ENCODE assay signal across 8 cellular contexts in the genomic region with DNA sequence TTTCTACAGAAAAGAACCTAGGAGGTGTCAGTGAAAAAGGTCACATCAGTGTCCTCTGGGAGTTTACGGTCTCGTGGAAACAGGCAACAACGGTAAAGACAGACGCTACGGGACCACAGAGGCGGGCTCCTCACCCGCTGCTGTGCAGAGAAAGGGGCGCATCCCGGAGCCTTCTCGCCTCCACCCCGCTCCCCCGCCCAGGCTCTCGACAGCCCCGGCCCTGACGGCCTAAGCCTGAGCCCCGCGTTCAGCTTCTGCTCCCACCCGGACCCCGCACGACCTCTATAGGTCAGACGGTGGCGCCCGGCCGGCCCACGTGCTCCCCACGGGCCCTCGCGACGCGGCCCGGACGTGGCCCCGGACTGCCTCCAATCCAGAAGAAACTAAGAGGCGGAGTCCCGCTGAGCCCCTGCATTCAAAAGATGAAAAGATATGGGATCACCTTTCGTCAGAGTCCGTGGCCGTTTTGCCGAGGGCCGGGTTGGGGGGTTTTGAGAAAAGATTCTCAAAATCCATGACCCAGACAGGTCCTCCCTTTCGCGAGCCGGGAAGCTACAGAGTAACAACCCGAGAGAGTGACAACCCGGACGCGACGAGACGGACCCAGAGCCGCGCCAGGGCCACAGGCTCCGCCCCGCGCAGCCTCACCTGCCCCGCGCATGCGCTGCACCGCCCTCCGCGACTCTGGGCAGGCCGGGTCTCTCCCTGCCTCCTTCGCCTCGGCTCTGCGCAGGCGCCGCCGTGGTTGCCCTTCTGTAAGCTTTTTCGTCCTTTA. TPM values are rescaled to one million over a fixed set of nuclear protein-coding genes. Genes with fewer than 3 reads are reported as not detected.
DNase-seq lines count a peak whose midpoint lies in the region; ATAC-seq and TF ChIP-seq lines count a peak whose summit lies in the region.

A gene (minus strand): TSS at position 577 of the 775 bp plus-strand sequence. CDS start 61 bp downstream, at position 516.

- H3K36me3 Mint-ChIP-seq in activated CD4-positive, alpha-beta T cell treated with anti-CD3 and anti-CD28 coated beads, Interleukin-2, amount 10 ng/mL, durations not matched to agents 24 days and 14 days (ENCODE audit: low read depth): peaks cover 8% of the 10 kb centered on the region

- peaks cover 24% of the 10 kb centered on the region for H3K4me1 Mint-ChIP-seq in activated CD4-positive, alpha-beta T cell treated with anti-CD3 and anti-CD28 coated beads, Interleukin-2, amount 10 ng/mL, durations not matched to agents 24 days and 14 days

- H3K27me3 ChIP-seq in colonic mucosa: no peaks in the 10 kb centered on the region

- TF ChIP-seq CTCF in C4-2B (conservative IDR thresholded peaks at IDR 0.05): no peak; the same call in 1 of the 2 replicates
- no peak for TF ChIP-seq CTCF in colonic mucosa (IDR thresholded peaks at IDR 0.05)

- H3K4me3 ChIP-seq in colonic mucosa: peak within 1 kb of the TSS; percentile 72

- no peaks in the 10 kb centered on the region for H3K36me3 ChIP-seq in colonic mucosa

- H3K27me3 Mint-ChIP-seq in activated CD4-positive, alpha-beta T cell treated with anti-CD3 and anti-CD28 coated beads, Interleukin-2, amount 10 ng/mL, durations not matched to agents 24 days and 14 days: no peaks in the 10 kb centered on the region

- peak within 1 kb of the TSS; percentile 74 to 78 for H3K9ac ChIP-seq in colonic mucosa (ENCODE audit: low read depth in 2 of 2, low read length in 2 of 2)

- no peaks in the 10 kb centered on the region for H3K9me3 Mint-ChIP-seq in activated CD4-positive, alpha-beta T cell treated with anti-CD3 and anti-CD28 coated beads, Interleukin-2, amount 10 ng/mL, durations not matched to agents 24 days and 14 days

- no peaks in the 10 kb centered on the region for H3K4me1 ChIP-seq in colonic mucosa

- no peaks in the 10 kb centered on the region for H3K9me3 ChIP-seq in colonic mucosa

- ATAC-seq in GM19328 (IDR thresholded peaks at IDR 0.05; ENCODE audit: unreplicated experiment) (peak; percentile 86), HG03469 (IDR thresholded peaks at IDR 0.05; ENCODE audit: unreplicated experiment) (peak; percentile 81), left colon (peak; percentile 98)

- peak; percentile 85 for DNase-seq in NCI-H526 treated with DMSO at 0.1 percent for 48 hours (lab: John Stamatoyannopoulos, UW)
- DNase-seq in activated CD4-positive, alpha-beta T cell treated with anti-CD3 and anti-CD28 coated beads, Interleukin-2, amount 10 ng/mL, durations not matched to agents 24 days and 14 days: peak; percentile 99
- peak; percentile 96 for DNase-seq in colonic mucosa
- DNase-seq in left colon: peak; percentile 91 to 96
- DNase-seq in stimulated activated CD4-positive, alpha-beta T cell treated with anti-CD3 and anti-CD28 coated beads, Interleukin-1b, Interleukin-23, amount 100 ng/mL, for 48 hours: peak; percentile 96

- H3K27ac Mint-ChIP-seq in activated CD4-positive, alpha-beta T cell treated with anti-CD3 and anti-CD28 coated beads, Interleukin-2, amount 10 ng/mL, durations not matched to agents 24 days and 14 days: peak within 1 kb of the TSS; percentile 93

- H3K4me3 Mint-ChIP-seq in activated CD4-positive, alpha-beta T cell treated with anti-CD3 and anti-CD28 coated beads, Interleukin-2, amount 10 ng/mL, durations not matched to agents 24 days and 14 days: peak within 1 kb of the TSS; percentile 82

- peak within 1 kb of the TSS; percentile 93 for H3K27ac ChIP-seq in C4-2B
- H3K27ac ChIP-seq in colonic mucosa: peak within 1 kb of the TSS; percentile 81

- intact Hi-C loops in activated CD4-positive, alpha-beta T cell treated with anti-CD3 and anti-CD28 coated beads, Interleukin-2, amount 10 ng/mL, durations not matched to agents 24 days and 14 days (cut with micrococcal nuclease): loop anchor here (1.0 to 10.0 kb wide), 8 partner anchors 21 to 920 kb away; a partner anchor contains a TSS
- intact Hi-C loops in colonic mucosa (cut with DNase I): loop anchor here (5.0 to 10.0 kb wide), 3 partner anchors 178 to 370 kb away; a partner anchor contains a TSS
- intact Hi-C loops in left colon (cut with DNase I, micrococcal nuclease): loop anchor here in 1 of 2 donors (10.0 kb wide), 1 partner anchor 180 kb away; a partner anchor contains a TSS

RNA-seq across cellular contexts. Expression of the gene that starts here (rescaled TPM):
- 34.5 and 41.4 TPM in 2 replicates for total RNA-seq in activated CD4-positive, alpha-beta T cell treated with anti-CD3 and anti-CD28 coated beads, Interleukin-2, amount 10 ng/mL, durations not matched to agents 24 days and 14 days
- total RNA-seq in colonic mucosa (1 to 10 TPM; 5.9 to 8.1 TPM), left colon (1 to 10 TPM; 5.1 to 8.1 TPM)

Comparison
In these comparisons a context has a peak if more than half of its experiments do, and no peak if none do; other contexts are left out.
1. Peak in every context shown above with its lines: DNase-seq, ATAC-seq, H3K4me3 ChIP-seq and H3K27ac ChIP-seq.